ENCODE assay signal across 2 cellular contexts in the genomic region with DNA sequence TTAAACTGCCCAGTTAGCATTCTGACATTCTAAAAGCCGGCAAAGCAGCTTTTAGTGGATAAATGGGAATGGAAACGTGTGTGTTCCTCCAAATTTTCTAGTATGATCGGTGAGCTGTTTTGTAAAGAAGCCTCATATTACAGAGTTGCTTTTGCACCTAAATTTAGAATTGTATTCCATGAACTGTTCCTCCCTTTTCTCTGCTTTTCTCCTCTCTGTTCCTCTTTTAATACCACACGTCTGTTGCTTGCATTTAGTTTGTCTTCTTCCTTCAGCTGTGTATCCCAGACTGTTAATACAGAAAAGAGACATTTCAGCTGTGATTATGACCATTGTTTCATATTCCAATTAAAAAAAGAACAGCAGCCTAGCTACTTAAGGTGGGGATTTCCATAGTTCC.
TF ChIP-seq lines count a peak whose summit lies in the region.

No MANE protein-coding gene starts in this region.

TF ChIP-seq in SK-N-SH, 30 proteins besides CTCF, POLR2A, EP300 and RAD21:
- TF ChIP-seq, protein P1, sequence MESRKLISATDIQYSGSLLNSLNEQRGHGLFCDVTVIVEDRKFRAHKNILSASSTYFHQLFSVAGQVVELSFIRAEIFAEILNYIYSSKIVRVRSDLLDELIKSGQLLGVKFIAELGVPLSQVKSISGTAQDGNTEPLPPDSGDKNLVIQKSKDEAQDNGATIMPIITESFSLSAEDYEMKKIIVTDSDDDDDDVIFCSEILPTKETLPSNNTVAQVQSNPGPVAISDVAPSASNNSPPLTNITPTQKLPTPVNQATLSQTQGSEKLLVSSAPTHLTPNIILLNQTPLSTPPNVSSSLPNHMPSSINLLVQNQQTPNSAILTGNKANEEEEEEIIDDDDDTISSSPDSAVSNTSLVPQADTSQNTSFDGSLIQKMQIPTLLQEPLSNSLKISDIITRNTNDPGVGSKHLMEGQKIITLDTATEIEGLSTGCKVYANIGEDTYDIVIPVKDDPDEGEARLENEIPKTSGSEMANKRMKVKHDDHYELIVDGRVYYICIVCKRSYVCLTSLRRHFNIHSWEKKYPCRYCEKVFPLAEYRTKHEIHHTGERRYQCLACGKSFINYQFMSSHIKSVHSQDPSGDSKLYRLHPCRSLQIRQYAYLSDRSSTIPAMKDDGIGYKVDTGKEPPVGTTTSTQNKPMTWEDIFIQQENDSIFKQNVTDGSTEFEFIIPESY (IDR thresholded peaks at IDR 0.05; ENCODE audit: borderline replicate concordance, low read depth): no peak
- no peak for TF ChIP-seq FOXJ3 (CRISPR knock-in tag; IDR thresholded peaks at IDR 0.05)
- TF ChIP-seq, protein P2, sequence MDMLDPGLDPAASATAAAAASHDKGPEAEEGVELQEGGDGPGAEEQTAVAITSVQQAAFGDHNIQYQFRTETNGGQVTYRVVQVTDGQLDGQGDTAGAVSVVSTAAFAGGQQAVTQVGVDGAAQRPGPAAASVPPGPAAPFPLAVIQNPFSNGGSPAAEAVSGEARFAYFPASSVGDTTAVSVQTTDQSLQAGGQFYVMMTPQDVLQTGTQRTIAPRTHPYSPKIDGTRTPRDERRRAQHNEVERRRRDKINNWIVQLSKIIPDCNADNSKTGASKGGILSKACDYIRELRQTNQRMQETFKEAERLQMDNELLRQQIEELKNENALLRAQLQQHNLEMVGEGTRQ (IDR thresholded peaks at IDR 0.05; ENCODE audit: borderline replicate concordance, low read depth, low read length): no peak

TF ChIP-seq in SK-N-SH treated with all-trans-retinoic acid at 6 μM for 48 hours, 23 proteins besides CTCF, POLR2A, EP300 and RAD21:
- TF ChIP-seq ZNF8 (CRISPR knock-in tag; IDR thresholded peaks at IDR 0.05) (no peak), TCF4 (CRISPR knock-in tag; IDR thresholded peaks at IDR 0.05; ENCODE audit: borderline replicate concordance) (no peak), OSR1 (CRISPR knock-in tag; IDR thresholded peaks at IDR 0.05) (no peak), ZNF70 (CRISPR knock-in tag; IDR thresholded peaks at IDR 0.05) (no peak), PPARA (CRISPR knock-in tag; IDR thresholded peaks at IDR 0.05; ENCODE audit: borderline replicate concordance) (no peak), ZNF565 (CRISPR knock-in tag; conservative IDR thresholded peaks at IDR 0.05; ENCODE audit: low read depth) (no peak), SNAI2 (CRISPR knock-in tag; IDR thresholded peaks at IDR 0.05) (no peak), GLIS3 (CRISPR knock-in tag; IDR thresholded peaks at IDR 0.05) (no peak), TOX (CRISPR knock-in tag; IDR thresholded peaks at IDR 0.05; ENCODE audit: borderline replicate concordance) (no peak)
- TF ChIP-seq, protein P3, sequence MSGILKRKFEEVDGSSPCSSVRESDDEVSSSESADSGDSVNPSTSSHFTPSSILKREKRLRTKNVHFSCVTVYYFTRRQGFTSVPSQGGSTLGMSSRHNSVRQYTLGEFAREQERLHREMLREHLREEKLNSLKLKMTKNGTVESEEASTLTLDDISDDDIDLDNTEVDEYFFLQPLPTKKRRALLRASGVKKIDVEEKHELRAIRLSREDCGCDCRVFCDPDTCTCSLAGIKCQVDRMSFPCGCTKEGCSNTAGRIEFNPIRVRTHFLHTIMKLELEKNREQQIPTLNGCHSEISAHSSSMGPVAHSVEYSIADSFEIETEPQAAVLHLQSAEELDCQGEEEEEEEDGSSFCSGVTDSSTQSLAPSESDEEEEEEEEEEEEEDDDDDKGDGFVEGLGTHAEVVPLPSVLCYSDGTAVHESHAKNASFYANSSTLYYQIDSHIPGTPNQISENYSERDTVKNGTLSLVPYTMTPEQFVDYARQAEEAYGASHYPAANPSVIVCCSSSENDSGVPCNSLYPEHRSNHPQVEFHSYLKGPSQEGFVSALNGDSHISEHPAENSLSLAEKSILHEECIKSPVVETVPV (CRISPR knock-in tag; IDR thresholded peaks at IDR 0.05): no peak
- TF ChIP-seq, protein P4, sequence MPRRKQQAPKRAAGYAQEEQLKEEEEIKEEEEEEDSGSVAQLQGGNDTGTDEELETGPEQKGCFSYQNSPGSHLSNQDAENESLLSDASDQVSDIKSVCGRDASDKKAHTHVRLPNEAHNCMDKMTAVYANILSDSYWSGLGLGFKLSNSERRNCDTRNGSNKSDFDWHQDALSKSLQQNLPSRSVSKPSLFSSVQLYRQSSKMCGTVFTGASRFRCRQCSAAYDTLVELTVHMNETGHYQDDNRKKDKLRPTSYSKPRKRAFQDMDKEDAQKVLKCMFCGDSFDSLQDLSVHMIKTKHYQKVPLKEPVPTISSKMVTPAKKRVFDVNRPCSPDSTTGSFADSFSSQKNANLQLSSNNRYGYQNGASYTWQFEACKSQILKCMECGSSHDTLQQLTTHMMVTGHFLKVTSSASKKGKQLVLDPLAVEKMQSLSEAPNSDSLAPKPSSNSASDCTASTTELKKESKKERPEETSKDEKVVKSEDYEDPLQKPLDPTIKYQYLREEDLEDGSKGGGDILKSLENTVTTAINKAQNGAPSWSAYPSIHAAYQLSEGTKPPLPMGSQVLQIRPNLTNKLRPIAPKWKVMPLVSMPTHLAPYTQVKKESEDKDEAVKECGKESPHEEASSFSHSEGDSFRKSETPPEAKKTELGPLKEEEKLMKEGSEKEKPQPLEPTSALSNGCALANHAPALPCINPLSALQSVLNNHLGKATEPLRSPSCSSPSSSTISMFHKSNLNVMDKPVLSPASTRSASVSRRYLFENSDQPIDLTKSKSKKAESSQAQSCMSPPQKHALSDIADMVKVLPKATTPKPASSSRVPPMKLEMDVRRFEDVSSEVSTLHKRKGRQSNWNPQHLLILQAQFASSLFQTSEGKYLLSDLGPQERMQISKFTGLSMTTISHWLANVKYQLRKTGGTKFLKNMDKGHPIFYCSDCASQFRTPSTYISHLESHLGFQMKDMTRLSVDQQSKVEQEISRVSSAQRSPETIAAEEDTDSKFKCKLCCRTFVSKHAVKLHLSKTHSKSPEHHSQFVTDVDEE (CRISPR knock-in tag; IDR thresholded peaks at IDR 0.05): no peak
TF ChIP-seq in SK-N-SH treated with all-trans-retinoic acid at 6 μM for 48 hours: peak in this region for 0.
